In genomic region chr10:33509231-33509871, GRCh38 we compare ENCODE assay signal across 8 cellular contexts.
DNase-seq lines count a peak whose midpoint lies in the region; ATAC-seq, FAIRE-seq and TF ChIP-seq lines count a peak whose summit lies in the region.

No MANE protein-coding gene starts in this region.

- WGBS in A549 (ENCODE audit: missing lambda C conversion rate): 22% methylated on average over 7 of the region's 7 CpGs
- WGBS in liver: 51% methylated on average over 7 of the region's 7 CpGs

- no peak overlapping the region for H3K9ac ChIP-seq in liver (ENCODE audit: low read depth in 1 of 2, low read length in 2 of 2)

- DNase-seq in A549 (ENCODE audit: low read depth in 1 of 2, low spot score in 1 of 2) (peak; percentile 68 to 83), GM13976 (ENCODE audit: low spot score) (peak; percentile 32), NCI-H2196 (lab: John Stamatoyannopoulos, UW; ENCODE audit: unreplicated experiment) (peak; percentile 32), astrocyte of the spinal cord (ENCODE audit: low read depth, low spot score) (peak; percentile 92), ureter (ENCODE audit: low spot score) (peak; percentile 54)

- TF ChIP-seq CTCF in A549 (IDR thresholded peaks at IDR 0.05) (no peak), GM13976 (IDR thresholded peaks at IDR 0.05; ENCODE audit: borderline replicate concordance, control extremely low read depth, extremely low read depth, insufficient read depth, missing control alignments) (no peak), astrocyte of the spinal cord (IDR thresholded peaks at IDR 0.05; ENCODE audit: low read depth, low read length) (no peak), liver (IDR thresholded peaks at IDR 0.05; ENCODE audit: low read depth, low read length, missing input control) (no peak)

- in situ Hi-C loops in GM13976 (cut with MboI; ENCODE audit: low sequenced_read_pairs, unreplicated experiment) (no loop called here), astrocyte of the spinal cord (cut with HindIII; ENCODE audit: low sequenced_read_pairs) (no loop called here)

- H3K27ac ChIP-seq in A549 (peak overlapping the region; percentile 50 to 75), liver (ENCODE audit: low read depth in 1 of 2, low read length in 2 of 2) (no peak overlapping the region)

- H3K9me3 ChIP-seq in A549 (no peaks in the 10 kb centered on the region), liver (ENCODE audit: control insufficient read depth in 4 of 4, low read length in 3 of 4) (no peaks in the 10 kb centered on the region)

- no peak for FAIRE-seq in A549 (lab: Jason Lieb, UNC)

- H3K27me3 ChIP-seq in liver (ENCODE audit: control insufficient read depth in 4 of 4, insufficient read depth in 4 of 4, low read length in 3 of 4): no peaks in the 10 kb centered on the region

- TF ChIP-seq POLR2A in A549 (IDR thresholded peaks at IDR 0.05; ENCODE audit: low read length): no peak

- peak overlapping the region; percentile 73 for H3K4me2 ChIP-seq in A549

- ATAC-seq in A549 (peak; percentile 96 to 97), HG02884 (IDR thresholded peaks at IDR 0.05; ENCODE audit: unreplicated experiment) (peak; percentile 70), GM21367 (IDR thresholded peaks at IDR 0.05; ENCODE audit: unreplicated experiment) (no peak)

- POLR2A ChIA-PET in A549 (lab: Yijun Ruan, JAX): no interaction called here

- H3K4me1 ChIP-seq in A549 (peaks cover 29% of the 10 kb centered on the region), liver (ENCODE audit: control insufficient read depth in 4 of 4, insufficient read depth in 4 of 4, low read length in 3 of 4) (peaks cover 2 to 18% (median 9%) of the 10 kb centered on the region in 4 donors)

- CTCF ChIA-PET in A549 (lab: Yijun Ruan, JAX): no interaction called here

- peak overlapping the region; percentile 21; the same call in 1 of the 3 replicates for H3K4me3 ChIP-seq in A549
- H3K4me3 ChIP-seq in astrocyte of the spinal cord (ENCODE audit: low read depth, low read length): no peak overlapping the region
- H3K4me3 ChIP-seq in liver (ENCODE audit: low read depth in 1 of 3, low read length in 3 of 3): no peak overlapping the region

- H3K36me3 ChIP-seq in liver (ENCODE audit: control insufficient read depth in 4 of 4, insufficient read depth in 3 of 4, low read depth in 1 of 4, low read length in 3 of 4): no peaks in the 10 kb centered on the region

- no peak; a peak in 1 of 5 replicates for TF ChIP-seq EP300 in A549 (IDR thresholded peaks at IDR 0.05)

- TF ChIP-seq RAD21 in A549 (conservative IDR thresholded peaks at IDR 0.05 in 1 of 2, IDR thresholded peaks at IDR 0.05 in 1 of 2) (no peak; a peak in 2 of 5 replicates), liver (IDR thresholded peaks at IDR 0.05) (peak in 1 of 2 donors; percentile 21)

TF ChIP-seq in A549, 52 proteins besides CTCF, POLR2A, EP300 and RAD21 (continues in another document):
- TF ChIP-seq HOXB13 (CRISPR knock-in tag; IDR thresholded peaks at IDR 0.05; ENCODE audit: low read depth): no peak
- peak; percentile 85 for TF ChIP-seq FOSL2 (IDR thresholded peaks at IDR 0.05)
- TF ChIP-seq FOSL2 (CRISPR knock-in tag; IDR thresholded peaks at IDR 0.05): peak; percentile 96
- TF ChIP-seq HEYL (CRISPR knock-in tag; IDR thresholded peaks at IDR 0.05): no peak
- no peak for TF ChIP-seq FOXS1 (CRISPR knock-in tag; IDR thresholded peaks at IDR 0.05)
- TF ChIP-seq RCOR1 (IDR thresholded peaks at IDR 0.05; ENCODE audit: low read depth, low read length): no peak
- TF ChIP-seq ESRRA (IDR thresholded peaks at IDR 0.05; ENCODE audit: borderline replicate concordance, low read length): no peak
- TF ChIP-seq USF2 (IDR thresholded peaks at IDR 0.05): no peak
- TF ChIP-seq REST (IDR thresholded peaks at IDR 0.05): no peak
- no peak for TF ChIP-seq CBX2 (IDR thresholded peaks at IDR 0.05; ENCODE audit: borderline replicate concordance, low read depth)
- TF ChIP-seq NFE2L2 (conservative IDR thresholded peaks at IDR 0.05; ENCODE audit: low read length): no peak
- no peak for TF ChIP-seq FOSB (CRISPR knock-in tag; IDR thresholded peaks at IDR 0.05)
- 0 out of 2 replicates have a peak, but pooled peaks have one; percentile 33 for TF ChIP-seq RFX5 (IDR thresholded peaks at IDR 0.05)

TF ChIP-seq in liver, 16 proteins besides CTCF, POLR2A, EP300 and RAD21:
- TF ChIP-seq YY1 (IDR thresholded peaks at IDR 0.05) (no peak), JUND (IDR thresholded peaks at IDR 0.05) (peak; percentile 89 to 98), HNF4A (conservative IDR thresholded peaks at IDR 0.05) (peak in 1 of 2 donors; percentile 41), HNF4G (IDR thresholded peaks at IDR 0.05) (no peak), RXRA (IDR thresholded peaks at IDR 0.05) (peak in 1 of 2 donors; percentile 18)

Comparison
In these comparisons a context has a peak if more than half of its experiments do, and no peak if none do; other contexts are left out.
1. DNase-seq: peak in every context shown above with its lines; median percentile 92 in astrocyte of the spinal cord; 76 in A549; 54 in ureter; 32 in GM13976; 32 in NCI-H2196.
2. H3K27ac ChIP-seq: peak in A549 (2 of 2); none in liver (0 of 2).